In genomic region chr12:110279976-110280783, GRCh38 we compare ENCODE assay signal across 8 cellular contexts. TPM values are rescaled to one million over a fixed set of nuclear protein-coding genes. Genes with fewer than 3 reads are reported as not detected.
DNase-seq lines count a peak whose midpoint lies in the region; ATAC-seq lines count a peak whose summit lies in the region.

No MANE protein-coding gene starts in this region.

- H3K4me1 ChIP-seq in subcutaneous abdominal adipose tissue (ENCODE audit: control insufficient read depth in 5 of 5, insufficient read depth in 5 of 5, low read length in 5 of 5), result peaks cover 0 to 45% (median 41%) of the 10 kb centered on the region in 5 donors

- no peaks in the 10 kb centered on the region for H3K9me3 Mint-ChIP-seq in activated T-cell treated with anti-CD3 and anti-CD28 coated beads, Interleukin-2, amount 50 U/mL, for 4 hours
- H3K9me3 Mint-ChIP-seq in natural killer cell treated with Interleukin-12 subunit alpha and Interleukin-12 subunit beta and Interleukin-15 and Interleukin-18, amount 100 ng/mL, for 72 hours, result no peaks in the 10 kb centered on the region

- peak overlapping the region; percentile 84 for H3K4me3 Mint-ChIP-seq in activated T-cell treated with anti-CD3 and anti-CD28 coated beads, Interleukin-2, amount 50 U/mL, for 4 hours
- H3K4me3 Mint-ChIP-seq in natural killer cell treated with Interleukin-12 subunit alpha and Interleukin-12 subunit beta and Interleukin-15 and Interleukin-18, amount 100 ng/mL, for 72 hours, result peak overlapping the region; percentile 91

- peak overlapping the region; percentile 71 to 97 (median 84) for H3K4me3 ChIP-seq in subcutaneous abdominal adipose tissue (ENCODE audit: low read depth in 1 of 5, low read length in 5 of 5)

- peak overlapping the region; percentile 59 to 70 for H3K27ac Mint-ChIP-seq in natural killer cell treated with Interleukin-12 subunit alpha and Interleukin-12 subunit beta and Interleukin-15 and Interleukin-18, amount 100 ng/mL, for 72 hours

- DNase-seq in DMS153 (lab: John Stamatoyannopoulos, UW) (peak; percentile 51), DMS153 treated with DMSO at 0.1 percent for 48 hours (lab: John Stamatoyannopoulos, UW; ENCODE audit: unreplicated experiment) (no peak), NCI-H524 treated with DMSO at 0.1 percent for 48 hours (lab: John Stamatoyannopoulos, UW) (peak; percentile 48), fibroblast of gingiva (ENCODE audit: low read depth) (peak; percentile 30)
- DNase-seq in activated T-cell treated with anti-CD3 and anti-CD28 coated beads, Interleukin-2, amount 50 U/mL, for 4 hours, result peak; percentile 55
- peak; percentile 64 for DNase-seq in natural killer cell treated with Interleukin-12 subunit alpha and Interleukin-12 subunit beta and Interleukin-15 and Interleukin-18, amount 100 ng/mL, for 72 hours (ENCODE audit: low spot score)

- no peaks in the 10 kb centered on the region for H3K9me3 ChIP-seq in subcutaneous abdominal adipose tissue (ENCODE audit: control insufficient read depth in 5 of 5, low read length in 5 of 5)

- peaks cover 37% of the 10 kb centered on the region for H3K4me1 Mint-ChIP-seq in activated T-cell treated with anti-CD3 and anti-CD28 coated beads, Interleukin-2, amount 50 U/mL, for 4 hours (ENCODE audit: low read depth)
- peaks cover 32 to 35% of the 10 kb centered on the region in 2 donors for H3K4me1 Mint-ChIP-seq in natural killer cell treated with Interleukin-12 subunit alpha and Interleukin-12 subunit beta and Interleukin-15 and Interleukin-18, amount 100 ng/mL, for 72 hours (ENCODE audit: low read depth in 2 of 2)

- H3K9ac ChIP-seq in subcutaneous abdominal adipose tissue (ENCODE audit: low read length in 5 of 5), result peak overlapping the region; percentile 53 to 85 (median 68)

- peaks cover 22% of the 10 kb centered on the region for H3K36me3 Mint-ChIP-seq in activated T-cell treated with anti-CD3 and anti-CD28 coated beads, Interleukin-2, amount 50 U/mL, for 4 hours (ENCODE audit: insufficient read depth)
- peaks cover 22% of the 10 kb centered on the region for H3K36me3 Mint-ChIP-seq in natural killer cell treated with Interleukin-12 subunit alpha and Interleukin-12 subunit beta and Interleukin-15 and Interleukin-18, amount 100 ng/mL, for 72 hours

- H3K36me3 ChIP-seq in subcutaneous abdominal adipose tissue (ENCODE audit: control insufficient read depth in 5 of 5, insufficient read depth in 5 of 5, low read length in 5 of 5), result no peaks in the 10 kb centered on the region

- no peaks in the 10 kb centered on the region for H3K27me3 Mint-ChIP-seq in activated T-cell treated with anti-CD3 and anti-CD28 coated beads, Interleukin-2, amount 50 U/mL, for 4 hours (ENCODE audit: low read depth)
- no peaks in the 10 kb centered on the region for H3K27me3 Mint-ChIP-seq in natural killer cell treated with Interleukin-12 subunit alpha and Interleukin-12 subunit beta and Interleukin-15 and Interleukin-18, amount 100 ng/mL, for 72 hours

- ATAC-seq in HG02870 (IDR thresholded peaks at IDR 0.05; ENCODE audit: unreplicated experiment), result peak; percentile 17
- peak; percentile 15 to 17 for ATAC-seq in activated T-cell treated with anti-CD3 and anti-CD28 coated beads, Interleukin-2, amount 50 U/mL, for 4 hours
- peak in 1 of 2 donors; percentile 0 for ATAC-seq in natural killer cell treated with Interleukin-12 subunit alpha and Interleukin-12 subunit beta and Interleukin-15 and Interleukin-18, amount 100 ng/mL, for 72 hours

- peak overlapping the region; percentile 77 for H3K27ac ChIP-seq in subcutaneous abdominal adipose tissue (ENCODE audit: low read depth, low read length)

- H3K27me3 ChIP-seq in subcutaneous abdominal adipose tissue (ENCODE audit: control insufficient read depth in 5 of 5, insufficient read depth in 4 of 5, low read length in 5 of 5), result no peaks in the 10 kb centered on the region

RNA-seq across cellular contexts. Expression of gene ATP2A2, which starts 0.9 kb away (rescaled TPM):
- 100 to 1,000 TPM; 240 to 245 (median 241) TPM for total RNA-seq in activated T-cell treated with anti-CD3 and anti-CD28 coated beads, Interleukin-2, amount 50 U/mL, for 4 hours
- total RNA-seq in natural killer cell treated with Interleukin-12 subunit alpha and Interleukin-12 subunit beta and Interleukin-15 and Interleukin-18, amount 100 ng/mL, for 72 hours, result 100 to 1,000 TPM; 247 to 359 TPM
